Comparison of ENCODE assay signal across 22 cellular contexts in genomic region chr20:6909608-6910007, GRCh38.
DNase-seq lines count a peak whose midpoint lies in the region; ATAC-seq and TF ChIP-seq lines count a peak whose summit lies in the region.
"Had no signal": no experiment of that assay in that cellular context is flagged by ENCODE, and none has a peak within 500 bp of the region (broad histone marks: within the 10 kb centered on the region; RNA-seq: fewer than 3 reads in every experiment).

No MANE protein-coding gene starts in this region.

- peaks cover 56% of the 10 kb centered on the region for H3K4me1 Mint-ChIP-seq in WTC11
- peaks cover 16% of the 10 kb centered on the region for H3K4me1 Mint-ChIP-seq in neural progenitor cell

- H3K27me3 Mint-ChIP-seq in WTC11 (ENCODE audit: low read depth) (no peaks in the 10 kb centered on the region), neural progenitor cell (ENCODE audit: insufficient read depth, low read depth) (no peaks in the 10 kb centered on the region)
- H3K27me3 Mint-ChIP-seq: CD4-positive, alpha-beta T cell had no signal

- H3K27ac Mint-ChIP-seq in WTC11 (peak overlapping the region; percentile 32; the same call in 1 of the 2 replicates), neural progenitor cell (no peak overlapping the region)
- H3K27ac Mint-ChIP-seq: CD4-positive, alpha-beta T cell had no signal

- H3K27ac ChIP-seq in HUES64 (ENCODE audit: low read depth, low read length): peak overlapping the region; percentile 75
- peak overlapping the region; percentile 59 for H3K27ac ChIP-seq in foreskin keratinocyte
- peak overlapping the region; percentile 97 for H3K27ac ChIP-seq in neural progenitor cell
- H3K27ac ChIP-seq: A549; BLaER1 treated with 17β-estradiol and CSF1 and Interleukin-3, amounts not matched to agents 10 nM and 100 nM; PC-9 had no signal

- H3K36me3 Mint-ChIP-seq in WTC11 (no peaks in the 10 kb centered on the region), neural progenitor cell (no peaks in the 10 kb centered on the region)

- H3K4me1 ChIP-seq in HUES64 (ENCODE audit: insufficient read depth, low read length): peaks cover 38% of the 10 kb centered on the region
- peaks cover 4% of the 10 kb centered on the region for H3K4me1 ChIP-seq in foreskin keratinocyte
- H3K4me1 ChIP-seq in neural progenitor cell: peaks cover 50% of the 10 kb centered on the region
- H3K4me1 ChIP-seq: A549 had no signal

- ATAC-seq in WTC11 (no peak), foreskin keratinocyte (peak; percentile 84)
- ATAC-seq: A549, GM12878, HepG2 had no signal

- no peak overlapping the region for H2AFZ ChIP-seq in neural progenitor cell (replicated peaks)
- H2AFZ ChIP-seq: PC-9 had no signal

- no peak overlapping the region for H3K4me3 ChIP-seq in HUES64 (ENCODE audit: low read length)
- H3K4me3 ChIP-seq in neural progenitor cell: no peak overlapping the region
- H3K4me3 ChIP-seq: A549; BLaER1 treated with 17β-estradiol and CSF1 and Interleukin-3, amounts not matched to agents 10 nM and 100 nM; GM12878; PC-9 had no signal

- POLR2A ChIA-PET in WTC11 (lab: Charles Lee): no interaction called here

- H4K20me1 ChIP-seq in neural progenitor cell (ENCODE audit: low read depth): no peaks in the 10 kb centered on the region
- H4K20me1 ChIP-seq: BLaER1 treated with 17β-estradiol and CSF1 and Interleukin-3, amounts not matched to agents 10 nM and 100 nM had no signal

- H3K79me2 ChIP-seq in neural progenitor cell (ENCODE audit: low read depth): no peaks in the 10 kb centered on the region

- no peaks in the 10 kb centered on the region for H3K9me3 ChIP-seq in HUES64 (ENCODE audit: insufficient read depth, low read depth, low read length)
- no peaks in the 10 kb centered on the region for H3K9me3 ChIP-seq in neural progenitor cell (ENCODE audit: low read depth)
- H3K9me3 ChIP-seq: BLaER1 treated with 17β-estradiol and CSF1 and Interleukin-3, amounts not matched to agents 10 nM and 100 nM had no signal

- no peak for TF ChIP-seq CTCF in WTC11 (IDR thresholded peaks at IDR 0.05)
- no peak for TF ChIP-seq CTCF in foreskin keratinocyte (conservative IDR thresholded peaks at IDR 0.05)
- TF ChIP-seq CTCF in neural progenitor cell (IDR thresholded peaks at IDR 0.05): no peak

- 97% methylated on average over 3 of the region's 3 CpGs for WGBS in HUES64

- H3K4me3 Mint-ChIP-seq in WTC11 (no peak overlapping the region), neural progenitor cell (no peak overlapping the region)
- H3K4me3 Mint-ChIP-seq: CD4-positive, alpha-beta T cell had no signal

- CTCF ChIA-PET in WTC11 (lab: Charles Lee): no interaction called here

- H3K4me2 ChIP-seq in neural progenitor cell: no peak overlapping the region
- H3K4me2 ChIP-seq: A549; BLaER1 treated with 17β-estradiol and CSF1 and Interleukin-3, amounts not matched to agents 10 nM and 100 nM; PC-9 had no signal

- H3F3A ChIP-seq in neural progenitor cell (ENCODE audit: low read depth): peaks cover 28% of the 10 kb centered on the region

- no peak for DNase-seq in WTC11 (ENCODE audit: low spot score)
- DNase-seq in foreskin keratinocyte: peak; percentile 76 to 87
- DNase-seq in neural progenitor cell (ENCODE audit: low spot score): no peak
- DNase-seq in NCI-H1105 treated with DMSO at 0.1 percent for 48 hours (lab: John Stamatoyannopoulos, UW): no peak
- no peak for DNase-seq in amniotic stem cell (lab: John Stamatoyannopoulos, UW)
- DNase-seq in COLO829 (ENCODE audit: low spot score): no peak
- DNase-seq: AML-193; CD4-positive, alpha-beta T cell; COR-L47; HCEC 1CT; Karpas-422; NCI-H1694; NCI-H2029 treated with DMSO at 0.1 percent for 48 hours; NCI-H446 treated with DMSO at 0.1 percent for 48 hours; NCI-H526 treated with DMSO at 0.1 percent for 48 hours; PC-9; SHP77 treated with DMSO at 0.1 percent for 48 hours had no signal

- H3K9me3 Mint-ChIP-seq in WTC11 (peaks cover 11% of the 10 kb centered on the region), neural progenitor cell (no peaks in the 10 kb centered on the region)

- H3K9ac ChIP-seq in HUES64 (ENCODE audit: low read depth, low read length) (peak overlapping the region; percentile 9; the same call in 1 of the 2 replicates), neural progenitor cell (no peak overlapping the region)
- H3K9ac ChIP-seq: BLaER1 treated with 17β-estradiol and CSF1 and Interleukin-3, amounts not matched to agents 10 nM and 100 nM had no signal

- H3K36me3 ChIP-seq in HUES64 (ENCODE audit: insufficient read depth, low read length) (no peaks in the 10 kb centered on the region), neural progenitor cell (no peaks in the 10 kb centered on the region)
- H3K36me3 ChIP-seq: BLaER1 treated with 17β-estradiol and CSF1 and Interleukin-3, amounts not matched to agents 10 nM and 100 nM had no signal

- H3K27me3 ChIP-seq in HUES64 (ENCODE audit: insufficient read depth, low read length) (no peaks in the 10 kb centered on the region), foreskin keratinocyte (no peaks in the 10 kb centered on the region), neural progenitor cell (no peaks in the 10 kb centered on the region)
- H3K27me3 ChIP-seq: BLaER1 treated with 17β-estradiol and CSF1 and Interleukin-3, amounts not matched to agents 10 nM and 100 nM had no signal

TF ChIP-seq in WTC11, 78 proteins besides CTCF, POLR2A, EP300 and RAD21:
- TF ChIP-seq AR (CRISPR knock-in tag; IDR thresholded peaks at IDR 0.05) (no peak), ZNF423 (CRISPR knock-in tag; IDR thresholded peaks at IDR 0.05) (no peak), FOXP1 (CRISPR knock-in tag; IDR thresholded peaks at IDR 0.05; ENCODE audit: borderline replicate concordance) (no peak), NFATC4 (CRISPR knock-in tag; IDR thresholded peaks at IDR 0.05) (no peak), MAX (CRISPR knock-in tag; IDR thresholded peaks at IDR 0.05) (no peak), PRRX2 (CRISPR knock-in tag; IDR thresholded peaks at IDR 0.05) (no peak), RORB (CRISPR knock-in tag; IDR thresholded peaks at IDR 0.05) (no peak), NFE2L1 (CRISPR knock-in tag; IDR thresholded peaks at IDR 0.05) (no peak), NR1H2 (CRISPR knock-in tag; IDR thresholded peaks at IDR 0.05) (no peak)
- TF ChIP-seq, protein P1, sequence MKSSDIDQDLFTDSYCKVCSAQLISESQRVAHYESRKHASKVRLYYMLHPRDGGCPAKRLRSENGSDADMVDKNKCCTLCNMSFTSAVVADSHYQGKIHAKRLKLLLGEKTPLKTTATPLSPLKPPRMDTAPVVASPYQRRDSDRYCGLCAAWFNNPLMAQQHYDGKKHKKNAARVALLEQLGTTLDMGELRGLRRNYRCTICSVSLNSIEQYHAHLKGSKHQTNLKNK (CRISPR knock-in tag; IDR thresholded peaks at IDR 0.05): no peak
- TF ChIP-seq, protein P2, sequence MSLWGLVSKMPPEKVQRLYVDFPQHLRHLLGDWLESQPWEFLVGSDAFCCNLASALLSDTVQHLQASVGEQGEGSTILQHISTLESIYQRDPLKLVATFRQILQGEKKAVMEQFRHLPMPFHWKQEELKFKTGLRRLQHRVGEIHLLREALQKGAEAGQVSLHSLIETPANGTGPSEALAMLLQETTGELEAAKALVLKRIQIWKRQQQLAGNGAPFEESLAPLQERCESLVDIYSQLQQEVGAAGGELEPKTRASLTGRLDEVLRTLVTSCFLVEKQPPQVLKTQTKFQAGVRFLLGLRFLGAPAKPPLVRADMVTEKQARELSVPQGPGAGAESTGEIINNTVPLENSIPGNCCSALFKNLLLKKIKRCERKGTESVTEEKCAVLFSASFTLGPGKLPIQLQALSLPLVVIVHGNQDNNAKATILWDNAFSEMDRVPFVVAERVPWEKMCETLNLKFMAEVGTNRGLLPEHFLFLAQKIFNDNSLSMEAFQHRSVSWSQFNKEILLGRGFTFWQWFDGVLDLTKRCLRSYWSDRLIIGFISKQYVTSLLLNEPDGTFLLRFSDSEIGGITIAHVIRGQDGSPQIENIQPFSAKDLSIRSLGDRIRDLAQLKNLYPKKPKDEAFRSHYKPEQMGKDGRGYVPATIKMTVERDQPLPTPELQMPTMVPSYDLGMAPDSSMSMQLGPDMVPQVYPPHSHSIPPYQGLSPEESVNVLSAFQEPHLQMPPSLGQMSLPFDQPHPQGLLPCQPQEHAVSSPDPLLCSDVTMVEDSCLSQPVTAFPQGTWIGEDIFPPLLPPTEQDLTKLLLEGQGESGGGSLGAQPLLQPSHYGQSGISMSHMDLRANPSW (CRISPR knock-in tag; conservative IDR thresholded peaks at IDR 0.05; ENCODE audit: low read depth): no peak

Comparison
In these comparisons a context has a peak if more than half of its experiments do, and no peak if none do; other contexts are left out.
1. DNase-seq: peak in foreskin keratinocyte (2 of 2); none in WTC11 (single experiment), neural progenitor cell (single experiment), NCI-H1105 treated with DMSO at 0.1 percent for 48 hours (single experiment), amniotic stem cell (single experiment) and COLO829 (single experiment).
2. Peak in every context shown above with its lines, with median percentiles within 50 percentile points of each other: H3K27ac ChIP-seq.